Comparison of ENCODE assay signal across 23 cellular contexts in genomic region chr3:13846716-13847570, GRCh38. TPM values are rescaled to one million over a fixed set of nuclear protein-coding genes. Genes with fewer than 3 reads are reported as not detected.
"Had no signal": no experiment of that assay in that cellular context is flagged by ENCODE, and none has a peak within 500 bp of the region (broad histone marks: within the 10 kb centered on the region; RNA-seq: fewer than 3 reads in every experiment).

No MANE protein-coding gene starts in this region.

- H3K27ac ChIP-seq: adrenal gland, breast epithelium, gastrocnemius medialis, heart left ventricle, left lung, ovary, right lobe of liver, thoracic aorta, upper lobe of right lung had no signal

- DNase-seq: activated CD4-positive, alpha-beta T cell treated with anti-CD3 and anti-CD28 coated beads, Interleukin-2, amount 50 U/mL, for 1 hour; activated CD8-positive, alpha-beta memory T cell treated with anti-CD3 and anti-CD28 coated beads, Interleukin-2, amount 50 U/mL, for 4 hours; activated effector memory CD4-positive, alpha-beta T cell treated with Interleukin-2 at 50 U/mL for 16 hours; activated T-cell treated with anti-CD3 and anti-CD28 coated beads, Interleukin-2, amount 50 U/mL, for 4 hours; effector CD4-positive, alpha-beta T cell; gastrocnemius medialis; heart left ventricle; left lung; mammary epithelial cell; ovary; right lobe of liver; stimulated activated CD4-positive, alpha-beta T cell treated with anti-CD3 and anti-CD28 coated beads, Interleukin-4, amount 100 ng/mL, for 24 hours; upper lobe of right lung had no signal

- H3K4me1 ChIP-seq: adrenal gland, breast epithelium, gastrocnemius medialis, left lung, right lobe of liver, upper lobe of right lung had no signal

- H3K9me3 ChIP-seq: adrenal gland, breast epithelium, gastrocnemius medialis, heart left ventricle, left lung, ovary, right lobe of liver, thoracic aorta, upper lobe of right lung had no signal

- H3K27ac Mint-ChIP-seq: activated naive CD4-positive, alpha-beta T cell treated with anti-CD3 and anti-CD28 coated beads, Interleukin-2, amount 50 U/mL, for 24 hours; stimulated activated effector memory CD8-positive, alpha-beta T cell treated with anti-CD3 and anti-CD28 coated beads, Interleukin-12 subunit alpha, Interleukin-12 subunit beta, amount 100 ng/mL, for 72 hours; T-helper 2 cell treated with Interferon-gamma antibody and Interleukin-4, amounts not matched to agents 5 μg/mL and 100 μg/mL, for 36 hours had no signal

- ATAC-seq: activated CD4-positive, CD25-positive, alpha-beta regulatory T cell treated with anti-CD3 and anti-CD28 coated beads, Interleukin-2, amount 50 U/mL, for 24 hours; activated T-cell treated with anti-CD3 and anti-CD28 coated beads, Interleukin-2, amount 50 U/mL, for 4 hours; gastrocnemius medialis; heart left ventricle; left lung; stimulated activated effector memory CD8-positive, alpha-beta T cell treated with anti-CD3 and anti-CD28 coated beads, Interleukin-12 subunit alpha, Interleukin-12 subunit beta, amount 100 ng/mL, for 72 hours; upper lobe of right lung had no signal

- H3K36me3 Mint-ChIP-seq: stimulated activated effector memory CD8-positive, alpha-beta T cell treated with anti-CD3 and anti-CD28 coated beads, Interleukin-12 subunit alpha, Interleukin-12 subunit beta, amount 100 ng/mL, for 72 hours had no signal

- H3K4me3 Mint-ChIP-seq: activated naive CD4-positive, alpha-beta T cell treated with anti-CD3 and anti-CD28 coated beads, Interleukin-2, amount 50 U/mL, for 24 hours; activated T-cell treated with anti-CD3 and anti-CD28 coated beads, Interleukin-2, amount 50 U/mL, for 4 hours; stimulated activated effector memory CD8-positive, alpha-beta T cell treated with anti-CD3 and anti-CD28 coated beads, Interleukin-12 subunit alpha, Interleukin-12 subunit beta, amount 100 ng/mL, for 72 hours; T-helper 2 cell treated with Interferon-gamma antibody and Interleukin-4, amounts not matched to agents 5 μg/mL and 100 μg/mL, for 36 hours had no signal

- H3K27me3 ChIP-seq: ovary, right lobe of liver had no signal

- H3K4me2 ChIP-seq: smooth muscle cell had no signal

- H3K4me3 ChIP-seq: adrenal gland, breast epithelium, gastrocnemius medialis, heart left ventricle, left lung, ovary, right lobe of liver, smooth muscle cell, thoracic aorta, upper lobe of right lung had no signal

- H3K27me3 Mint-ChIP-seq: activated naive CD4-positive, alpha-beta T cell treated with anti-CD3 and anti-CD28 coated beads, Interleukin-2, amount 50 U/mL, for 24 hours had no signal

- H3K36me3 ChIP-seq: adrenal gland, breast epithelium, gastrocnemius medialis, heart left ventricle, left lung, ovary, right lobe of liver, thoracic aorta, upper lobe of right lung had no signal

- H3K9me3 Mint-ChIP-seq: activated naive CD4-positive, alpha-beta T cell treated with anti-CD3 and anti-CD28 coated beads, Interleukin-2, amount 50 U/mL, for 24 hours; activated T-cell treated with anti-CD3 and anti-CD28 coated beads, Interleukin-2, amount 50 U/mL, for 4 hours; stimulated activated effector memory CD8-positive, alpha-beta T cell treated with anti-CD3 and anti-CD28 coated beads, Interleukin-12 subunit alpha, Interleukin-12 subunit beta, amount 100 ng/mL, for 72 hours; T-helper 2 cell treated with Interferon-gamma antibody and Interleukin-4, amounts not matched to agents 5 μg/mL and 100 μg/mL, for 36 hours had no signal

RNA-seq across cellular contexts. Expression of gene WNT7A, which starts 32.9 kb away (rescaled TPM):
- total RNA-seq: breast epithelium, gastrocnemius medialis, heart left ventricle, myocyte, pulmonary artery endothelial cell, right lobe of liver, thoracic aorta had no signal
